Comparison of ENCODE assay signal across 11 cellular contexts in genomic region chr12:1692895-1693294, GRCh38. TPM values are rescaled to one million over a fixed set of nuclear protein-coding genes. Genes with fewer than 3 reads are reported as not detected.
DNase-seq lines count a peak whose midpoint lies in the region; ATAC-seq and TF ChIP-seq lines count a peak whose summit lies in the region.
"Had no signal": no experiment of that assay in that cellular context is flagged by ENCODE, and none has a peak within 500 bp of the region (broad histone marks: within the 10 kb centered on the region; RNA-seq: fewer than 3 reads in every experiment).

No MANE protein-coding gene starts in this region.

- TF ChIP-seq POLR2A in breast epithelium (IDR thresholded peaks at IDR 0.05) = no peak
- no peak for TF ChIP-seq POLR2A in suprapubic skin (IDR thresholded peaks at IDR 0.05)

- H4K20me1 ChIP-seq in mammary epithelial cell (ENCODE audit: insufficient read depth, low read length) = peaks cover 3% of the 10 kb centered on the region

- no peak for TF ChIP-seq EP300 in suprapubic skin (IDR thresholded peaks at IDR 0.05)

- H2AFZ ChIP-seq in mammary epithelial cell (ENCODE audit: low read depth, low read length) = no peak overlapping the region

- dilution Hi-C loops in mammary epithelial cell (cut with HindIII; ENCODE audit: low sequenced_read_pairs) = no loop called here

- peaks cover 70% of the 10 kb centered on the region for H3K79me2 ChIP-seq in mammary epithelial cell (ENCODE audit: insufficient read depth, low read length)

- H3K9me3 Mint-ChIP-seq in central memory CD8-positive, alpha-beta T cell = no peaks in the 10 kb centered on the region

- in situ Hi-C loops in mammary epithelial cell (cut with MboI; ENCODE audit: low sequenced_read_pairs in 2 of 2) = no loop called here

- H3K4me3 Mint-ChIP-seq in central memory CD8-positive, alpha-beta T cell = no peak overlapping the region

- BruUV-seq in mammary epithelial cell (replicated peaks; lab: Mats Ljungman, UMichigan) = no TSS peak

- H3K27ac ChIP-seq in mammary epithelial cell (ENCODE audit: insufficient read depth, low read depth, low read length) (no peak overlapping the region), breast epithelium (no peak overlapping the region), suprapubic skin (no peak overlapping the region)

- H3K4me3 ChIP-seq in mammary epithelial cell (replicated peaks in 1 of 3; ENCODE audit: insufficient read depth in 1 of 3, low read depth in 2 of 3, low read length in 3 of 3) (no peak overlapping the region), breast epithelium (peak overlapping the region in 1 of 3 donors; percentile 93), suprapubic skin (peak overlapping the region; percentile 98)

- no peak for TF ChIP-seq CTCF in mammary epithelial cell (conservative IDR thresholded peaks at IDR 0.05 in 1 of 2, IDR thresholded peaks at IDR 0.05 in 1 of 2; ENCODE audit: extremely low read depth in 1 of 2, insufficient read depth in 1 of 2, low read depth in 1 of 2, low read length in 2 of 2)
- no peak for TF ChIP-seq CTCF in breast epithelium (IDR thresholded peaks at IDR 0.05)
- no peak for TF ChIP-seq CTCF in suprapubic skin (IDR thresholded peaks at IDR 0.05)

- peak overlapping the region; percentile 67 for H3K4me2 ChIP-seq in mammary epithelial cell (ENCODE audit: insufficient read depth, low read depth, low read length)

- H3K9ac ChIP-seq in mammary epithelial cell (ENCODE audit: insufficient read depth, low read length) = peak overlapping the region; percentile 83

- H3K4me1 ChIP-seq in mammary epithelial cell (ENCODE audit: insufficient read depth, low read length) (peaks cover 8% of the 10 kb centered on the region), breast epithelium (no peaks in the 10 kb centered on the region), suprapubic skin (peaks cover 39% of the 10 kb centered on the region)

- H3K9me3 ChIP-seq in mammary epithelial cell (replicated peaks; ENCODE audit: insufficient read depth, low read length) (no peaks in the 10 kb centered on the region), breast epithelium (no peaks in the 10 kb centered on the region), suprapubic skin (no peaks in the 10 kb centered on the region)

- peaks cover 54% of the 10 kb centered on the region for H3K4me1 Mint-ChIP-seq in central memory CD8-positive, alpha-beta T cell

- ATAC-seq in central memory CD8-positive, alpha-beta T cell (replicated peaks; ENCODE audit: extremely low read depth, poor library complexity, severe bottlenecking) = no peak
- ATAC-seq in GM19452 (IDR thresholded peaks at IDR 0.05; ENCODE audit: unreplicated experiment) (no peak), HG03175 (IDR thresholded peaks at IDR 0.05; ENCODE audit: unreplicated experiment) (no peak)

- H3K27me3 ChIP-seq in mammary epithelial cell (ENCODE audit: insufficient read depth, low read length) (no peaks in the 10 kb centered on the region), breast epithelium (no peaks in the 10 kb centered on the region), suprapubic skin (no peaks in the 10 kb centered on the region)

- peak overlapping the region; percentile 98 for H3K27ac Mint-ChIP-seq in central memory CD8-positive, alpha-beta T cell (ENCODE audit: low read depth)

- intact Hi-C loops in mammary epithelial cell (cut with micrococcal nuclease) (loop anchor here (5.0 kb wide), 1 partner anchor 84 kb away; no protein-coding TSS in a partner anchor), breast epithelium (cut with DNase I; ENCODE audit: low total_unique reads) (no loop called here)

- H3K27me3 Mint-ChIP-seq in central memory CD8-positive, alpha-beta T cell = no peaks in the 10 kb centered on the region

- CTCF ChIA-PET in mammary epithelial cell (lab: Charles Lee; ENCODE audit: low non-redundant PET) = interaction anchor here (0.7 kb wide), 1 partner anchor 232 kb away, joined by 7 read pairs; no protein-coding TSS in a partner anchor

- peaks cover 19% of the 10 kb centered on the region for H3K36me3 Mint-ChIP-seq in central memory CD8-positive, alpha-beta T cell (ENCODE audit: insufficient read depth)

- no peaks in the 10 kb centered on the region for H3K36me3 ChIP-seq in mammary epithelial cell (ENCODE audit: insufficient read depth, low read length)
- H3K36me3 ChIP-seq in breast epithelium = no peaks in the 10 kb centered on the region
- H3K36me3 ChIP-seq in suprapubic skin = no peaks in the 10 kb centered on the region

- WGBS in mammary epithelial cell (ENCODE audit: low coverage, missing lambda C conversion rate) = 94% methylated on average over 11 of the region's 11 CpGs
- WGBS in suprapubic skin = 78% methylated on average over 11 of the region's 11 CpGs

- DNase-seq in mammary epithelial cell (no peak), breast epithelium (ENCODE audit: low spot score in 2 of 2) (no peak), NOMO-1 treated with DMSO at 0.1 percent for 48 hours (lab: John Stamatoyannopoulos, UW; ENCODE audit: unreplicated experiment) (peak; percentile 90), suprapubic skin (ENCODE audit: low spot score in 2 of 2) (no peak), mucosa of gallbladder (ENCODE audit: low spot score) (no peak)
- no peak for DNase-seq in central memory CD8-positive, alpha-beta T cell (ENCODE audit: low spot score in 2 of 2)
- DNase-seq: central memory CD4-positive, alpha-beta T cell; NCI-H2107; SHP77 had no signal

RNA-seq across cellular contexts. Expression of gene ADIPOR2, which starts 2.0 kb away (rescaled TPM):
- total RNA-seq in mammary epithelial cell (10 to 100 TPM; 46.7 to 73.0 TPM), breast epithelium (10 to 100 TPM; 44.3 to 58.2 (median 48.8) TPM), suprapubic skin (10 to 100 TPM; 40.3 to 47.9 (median 43.4) TPM), mucosa of gallbladder (64.2 TPM)
- 35.8 TPM for polyA plus RNA-seq in mammary epithelial cell
- polyA minus RNA-seq in mammary epithelial cell = 48.8 TPM
